ENCODE assay signal across 27 cellular contexts in the genomic region with DNA sequence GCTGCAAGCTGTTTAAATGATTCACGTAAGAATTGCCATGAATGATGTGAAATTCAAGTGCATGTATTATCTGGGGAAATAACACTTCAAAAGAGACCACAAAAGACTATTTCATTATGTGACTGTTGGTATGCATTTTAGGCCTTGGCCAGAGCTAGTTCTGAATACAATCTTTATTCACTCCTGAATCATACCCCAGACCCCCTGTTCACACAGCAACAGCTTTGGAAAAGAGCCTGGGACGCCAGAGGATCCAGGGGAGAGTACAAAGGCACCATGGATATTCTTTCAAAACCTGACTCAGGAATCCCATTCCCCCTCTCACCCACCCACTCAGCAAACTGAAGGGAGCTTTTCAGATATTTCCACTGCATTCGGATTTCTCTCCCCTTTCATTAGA.
"Had no signal": no experiment of that assay in that cellular context is flagged by ENCODE, and none has a peak within 500 bp of the region (broad histone marks: within the 10 kb centered on the region; RNA-seq: fewer than 3 reads in every experiment).

No MANE protein-coding gene starts in this region.

- ATAC-seq: natural killer cell; right lobe of liver; stimulated activated naive B cell treated with anti-CD40 and anti-IgM and Interleukin-4, amounts not matched to agents 10 μg/mL and 1 μg/mL and 100 μg/mL, for 72 hours; stimulated activated naive CD8-positive, alpha-beta T cell treated with anti-CD3 and anti-CD28 coated beads, Interleukin-15, Interleukin-2, amounts not matched to agents 100 U/mL and 50 U/mL, for 24 hours had no signal

- DNase-seq: islet precursor cell; left ventricle myocardium inferior; natural killer cell; nephron progenitor cell; occipital lobe; right lobe of liver; stimulated activated CD4-positive, alpha-beta T cell treated with anti-CD3 and anti-CD28 coated beads, Interleukin-12 subunit alpha, Interleukin-12 subunit beta, amount 100 ng/mL, for 4 hours; stimulated activated CD4-positive, alpha-beta T cell treated with anti-CD3 and anti-CD28 coated beads, Interleukin-15, amount 100 ng/mL, for 24 hours; stimulated activated CD4-positive, alpha-beta T cell treated with anti-CD3 and anti-CD28 coated beads, Interleukin-2, amount 100 ng/mL, for 24 hours; stimulated activated CD4-positive, alpha-beta T cell treated with anti-CD3 and anti-CD28 coated beads, Interleukin-4, amount 100 ng/mL, for 1 hour; stimulated activated naive B cell treated with anti-CD40 and anti-IgM and Interleukin-4, amounts not matched to agents 10 μg/mL and 1 μg/mL and 100 μg/mL, for 72 hours; stimulated activated naive CD8-positive, alpha-beta T cell treated with anti-CD3 and anti-CD28 coated beads, Interleukin-15, Interleukin-2, amounts not matched to agents 100 U/mL and 50 U/mL, for 24 hours; stomach; testis; thyroid gland; transverse colon; upper lobe of left lung had no signal

- H3K4me2 ChIP-seq: hepatocyte, neural progenitor cell had no signal

- H3K27me3 ChIP-seq: hepatocyte, neural progenitor cell, neutrophil, right atrium auricular region, right lobe of liver, stomach, testis, thyroid gland, transverse colon, upper lobe of left lung, vagina had no signal

- H3K9me3 ChIP-seq: left ventricle myocardium inferior, neutrophil, right atrium auricular region, right lobe of liver, stomach, testis, thyroid gland, transverse colon, upper lobe of left lung, vagina had no signal

- H3K4me1 Mint-ChIP-seq: memory B cell; natural killer cell; nephron progenitor cell; stimulated activated naive B cell treated with anti-CD40 and anti-IgM and Interleukin-4, amounts not matched to agents 10 μg/mL and 1 μg/mL and 100 μg/mL, for 72 hours had no signal

- H3K4me1 ChIP-seq: left ventricle myocardium inferior, neural progenitor cell, parathyroid adenoma, right atrium auricular region, right lobe of liver, stomach, testis, thyroid gland, transverse colon, upper lobe of left lung, vagina had no signal

- H3K4me3 Mint-ChIP-seq: memory B cell; natural killer cell; nephron progenitor cell; neural progenitor cell; stimulated activated naive B cell treated with anti-CD40 and anti-IgM and Interleukin-4, amounts not matched to agents 10 μg/mL and 1 μg/mL and 100 μg/mL, for 72 hours had no signal

- H3K36me3 ChIP-seq: left ventricle myocardium inferior, neural progenitor cell, neutrophil, right atrium auricular region, right lobe of liver, stomach, thyroid gland, transverse colon, upper lobe of left lung, vagina had no signal

- H3K27ac ChIP-seq: hepatocyte, left ventricle myocardium inferior, neural progenitor cell, neutrophil, parathyroid adenoma, right atrium auricular region, right lobe of liver, skin epidermis, stomach, testis, thyroid gland, transverse colon, upper lobe of left lung, vagina had no signal

- H3K27ac Mint-ChIP-seq: memory B cell; natural killer cell; nephron progenitor cell; neural progenitor cell; progenitor cell of endocrine pancreas; stimulated activated naive B cell treated with anti-CD40 and anti-IgM and Interleukin-4, amounts not matched to agents 10 μg/mL and 1 μg/mL and 100 μg/mL, for 72 hours had no signal

- H3K79me2 ChIP-seq: hepatocyte, parathyroid adenoma had no signal

- H3K36me3 Mint-ChIP-seq: memory B cell; natural killer cell; neural progenitor cell; stimulated activated naive B cell treated with anti-CD40 and anti-IgM and Interleukin-4, amounts not matched to agents 10 μg/mL and 1 μg/mL and 100 μg/mL, for 72 hours had no signal

- H3K27me3 Mint-ChIP-seq: memory B cell; progenitor cell of endocrine pancreas; stimulated activated naive B cell treated with anti-CD40 and anti-IgM and Interleukin-4, amounts not matched to agents 10 μg/mL and 1 μg/mL and 100 μg/mL, for 72 hours had no signal

- H3K4me3 ChIP-seq: hepatocyte, left ventricle myocardium inferior, lung, neural progenitor cell, right atrium auricular region, right lobe of liver, skin epidermis, stomach, testis, thyroid gland, transverse colon, upper lobe of left lung, vagina had no signal

- H2AFZ ChIP-seq: hepatocyte, neural progenitor cell, parathyroid adenoma had no signal
